In genomic region chr1:48908606-48909005, GRCh38 we compare ENCODE assay signal across 20 cellular contexts.
DNase-seq lines count a peak whose midpoint lies in the region; ATAC-seq and TF ChIP-seq lines count a peak whose summit lies in the region.
"Had no signal": no experiment of that assay in that cellular context is flagged by ENCODE, and none has a peak within 500 bp of the region (broad histone marks: within the 10 kb centered on the region; RNA-seq: fewer than 3 reads in every experiment).

No MANE protein-coding gene starts in this region.

- no peak overlapping the region for H3K27ac ChIP-seq in BLaER1
- H3K27ac ChIP-seq in SK-N-MC = peak overlapping the region; percentile 99
- peak overlapping the region; percentile 11 for H3K27ac ChIP-seq in hepatocyte
- H3K27ac ChIP-seq: A549, C4-2B had no signal

- H3K27me3 ChIP-seq in BLaER1 (no peaks in the 10 kb centered on the region), hepatocyte (no peaks in the 10 kb centered on the region)
- H3K27me3 ChIP-seq: BE2C had no signal

- H3K9me2 ChIP-seq in hepatocyte (replicated peaks; ENCODE audit: insufficient read depth) = no peaks in the 10 kb centered on the region

- H3K4me3 ChIP-seq in BLaER1 (no peak overlapping the region), SK-N-MC (peak overlapping the region; percentile 65), hepatocyte (no peak overlapping the region)
- H3K4me3 ChIP-seq: A549, GM23338 had no signal

- peaks cover 51% of the 10 kb centered on the region for H3K4me1 ChIP-seq in BLaER1
- peaks cover 6% of the 10 kb centered on the region for H3K4me1 ChIP-seq in hepatocyte (ENCODE audit: insufficient read depth)
- H3K4me1 ChIP-seq: A549, BE2C, Caco-2 had no signal

- ATAC-seq in GM21723 (IDR thresholded peaks at IDR 0.05; ENCODE audit: unreplicated experiment) = no peak
- no peak for ATAC-seq in HG02642 (IDR thresholded peaks at IDR 0.05; ENCODE audit: poor library complexity, unreplicated experiment)
- ATAC-seq: A549; CD8-positive, alpha-beta T cell; GM23338; HCT116 had no signal

- peak; percentile 75 for DNase-seq in SK-N-MC (ENCODE audit: low read depth, low spot score)
- peak; percentile 14 for DNase-seq in hepatocyte (ENCODE audit: low spot score)
- no peak for DNase-seq in GM19240 (ENCODE audit: insufficient read length, low spot score)
- DNase-seq: 8988T; ACHN; AML-193; BE2C; Caco-2; CD4-positive, CD25-positive, alpha-beta regulatory T cell; CD8-positive, alpha-beta T cell; DMS153; DND-41; H9 had no signal

- peak overlapping the region; percentile 51 for H3K4me2 ChIP-seq in BLaER1
- no peak overlapping the region for H3K4me2 ChIP-seq in hepatocyte
- H3K4me2 ChIP-seq: A549, GM23338 had no signal

- no peak overlapping the region for H2AFZ ChIP-seq in hepatocyte
- H2AFZ ChIP-seq: GM23338 had no signal

- no peak for TF ChIP-seq CTCF in hepatocyte (IDR thresholded peaks at IDR 0.05; ENCODE audit: poor library complexity)

- H3K9me3 ChIP-seq in BLaER1 = no peaks in the 10 kb centered on the region
- no peaks in the 10 kb centered on the region for H3K9me3 ChIP-seq in SK-N-MC (ENCODE audit: low read depth, low read length)
- no peaks in the 10 kb centered on the region for H3K9me3 ChIP-seq in hepatocyte (ENCODE audit: low read depth)
- H3K9me3 ChIP-seq: A549, BE2C, Caco-2 had no signal

- no peaks in the 10 kb centered on the region for H3K36me3 ChIP-seq in BLaER1
- no peaks in the 10 kb centered on the region for H3K36me3 ChIP-seq in SK-N-MC (ENCODE audit: insufficient read depth, low read length)
- no peaks in the 10 kb centered on the region for H3K36me3 ChIP-seq in hepatocyte (replicated peaks; ENCODE audit: insufficient read depth, low read depth)
- H3K36me3 ChIP-seq: BE2C had no signal

- no peaks in the 10 kb centered on the region for H4K20me1 ChIP-seq in BLaER1
- H4K20me1 ChIP-seq in hepatocyte (ENCODE audit: insufficient read depth, poor library complexity, severe bottlenecking) = no peaks in the 10 kb centered on the region

- H3K9ac ChIP-seq in BLaER1 = no peak overlapping the region
- H3K9ac ChIP-seq in SK-N-MC (ENCODE audit: insufficient read length) = peak overlapping the region; percentile 62

- H3K79me2 ChIP-seq in hepatocyte = no peaks in the 10 kb centered on the region
